24 cellular contexts compared by ENCODE assay signal in the genomic region with DNA sequence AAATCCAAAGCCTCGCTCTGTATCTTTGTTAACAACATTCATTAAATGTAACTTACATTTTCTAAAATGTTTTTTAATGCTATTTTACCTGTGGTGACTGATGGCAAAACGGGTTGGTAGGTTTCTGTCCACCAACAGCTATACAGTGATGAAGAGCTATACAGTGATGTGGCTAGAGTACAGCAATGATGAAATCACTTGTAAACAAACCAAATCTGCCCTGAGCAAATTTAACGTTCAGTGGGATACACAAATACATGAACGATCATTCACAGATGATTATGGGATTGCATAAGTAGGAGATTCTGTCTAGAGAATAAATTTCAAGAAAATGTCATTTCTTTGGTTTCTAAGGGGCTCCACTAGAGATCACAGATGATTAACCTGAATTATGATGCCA.
"Had no signal": no experiment of that assay in that cellular context is flagged by ENCODE, and none has a peak within 500 bp of the region (broad histone marks: within the 10 kb centered on the region; RNA-seq: fewer than 3 reads in every experiment).

No MANE protein-coding gene starts in this region.

- H3K27ac Mint-ChIP-seq: activated CD8-positive, alpha-beta T cell treated with anti-CD3 and anti-CD28 coated beads for 36 hours; activated naive CD8-positive, alpha-beta T cell; effector memory CD8-positive, alpha-beta T cell; natural killer cell; neural progenitor cell; stimulated activated naive B cell treated with anti-CD40 and anti-IgM and Interleukin-4, amounts not matched to agents 10 μg/mL and 1 μg/mL and 100 μg/mL, for 72 hours had no signal

- DNase-seq: activated CD4-positive, alpha-beta T cell treated with anti-CD3 and anti-CD28 coated beads for 1 hour; activated CD4-positive, alpha-beta T cell treated with anti-CD3 and anti-CD28 coated beads, Interleukin-2, amount 50 U/mL, for 1 hour; activated CD8-positive, alpha-beta T cell treated with anti-CD3 and anti-CD28 coated beads for 36 hours; activated naive CD4-positive, alpha-beta T cell treated with Interleukin-2 at 50 U/mL for 16 hours; activated T-cell treated with anti-CD3 and anti-CD28 coated beads, Interleukin-2, amount 50 U/mL, for 48 hours; aorta; body of pancreas; dorsolateral prefrontal cortex; effector memory CD8-positive, alpha-beta T cell; left lung; lower lobe of right lung; mesenchymal stem cell; natural killer cell; occipital lobe; psoas muscle; sigmoid colon; small intestine; stimulated activated naive B cell treated with anti-CD40 and anti-IgM and Interleukin-4, amounts not matched to agents 10 μg/mL and 1 μg/mL and 100 μg/mL, for 72 hours; stomach; T1000; thyroid gland; upper lobe of left lung had no signal

- H3K9me3 Mint-ChIP-seq: neural progenitor cell; stimulated activated naive B cell treated with anti-CD40 and anti-IgM and Interleukin-4, amounts not matched to agents 10 μg/mL and 1 μg/mL and 100 μg/mL, for 72 hours had no signal

- H3K4me3 Mint-ChIP-seq: activated CD8-positive, alpha-beta T cell treated with anti-CD3 and anti-CD28 coated beads for 36 hours; activated naive CD8-positive, alpha-beta T cell; effector memory CD8-positive, alpha-beta T cell; natural killer cell; neural progenitor cell; stimulated activated naive B cell treated with anti-CD40 and anti-IgM and Interleukin-4, amounts not matched to agents 10 μg/mL and 1 μg/mL and 100 μg/mL, for 72 hours had no signal

- H3K36me3 Mint-ChIP-seq: activated naive CD8-positive, alpha-beta T cell; natural killer cell; stimulated activated naive B cell treated with anti-CD40 and anti-IgM and Interleukin-4, amounts not matched to agents 10 μg/mL and 1 μg/mL and 100 μg/mL, for 72 hours had no signal

- H3K4me1 Mint-ChIP-seq: natural killer cell; stimulated activated naive B cell treated with anti-CD40 and anti-IgM and Interleukin-4, amounts not matched to agents 10 μg/mL and 1 μg/mL and 100 μg/mL, for 72 hours had no signal

- H3K27me3 Mint-ChIP-seq: activated CD8-positive, alpha-beta T cell treated with anti-CD3 and anti-CD28 coated beads for 36 hours; activated naive CD8-positive, alpha-beta T cell; effector memory CD8-positive, alpha-beta T cell; stimulated activated naive B cell treated with anti-CD40 and anti-IgM and Interleukin-4, amounts not matched to agents 10 μg/mL and 1 μg/mL and 100 μg/mL, for 72 hours had no signal

- ATAC-seq: activated CD8-positive, alpha-beta T cell treated with anti-CD3 and anti-CD28 coated beads for 36 hours; body of pancreas; effector memory CD8-positive, alpha-beta T cell; left lung; lower lobe of right lung; natural killer cell; psoas muscle; stimulated activated naive B cell treated with anti-CD40 and anti-IgM and Interleukin-4, amounts not matched to agents 10 μg/mL and 1 μg/mL and 100 μg/mL, for 72 hours had no signal
